ENCODE assay signal across 28 cellular contexts in genomic region chr17:39123627-39124026, GRCh38. TPM values are rescaled to one million over a fixed set of nuclear protein-coding genes. Genes with fewer than 3 reads are reported as not detected.
DNase-seq lines count a peak whose midpoint lies in the region; ATAC-seq, FAIRE-seq and TF ChIP-seq lines count a peak whose summit lies in the region.
"Had no signal": no experiment of that assay in that cellular context is flagged by ENCODE, and none has a peak within 500 bp of the region (broad histone marks: within the 10 kb centered on the region; RNA-seq: fewer than 3 reads in every experiment).

No MANE protein-coding gene starts in this region.

- H3K27me3 Mint-ChIP-seq in effector memory CD8-positive, alpha-beta T cell: no peaks in the 10 kb centered on the region
- H3K27me3 Mint-ChIP-seq: central memory CD8-positive, alpha-beta T cell had no signal

- no peak overlapping the region for H3K4me3 ChIP-seq in bronchial epithelial cell (ENCODE audit: low read depth, low read length)
- H3K4me3 ChIP-seq: transverse colon had no signal

- no peaks in the 10 kb centered on the region for H3K27me3 ChIP-seq in bronchial epithelial cell (ENCODE audit: control insufficient read depth, insufficient read depth, low read length)
- H3K27me3 ChIP-seq: foreskin keratinocyte, transverse colon had no signal

- H3K36me3 ChIP-seq in bronchial epithelial cell (ENCODE audit: control insufficient read depth, insufficient read depth, low read length): no peaks in the 10 kb centered on the region
- H3K36me3 ChIP-seq: transverse colon had no signal

- in situ Hi-C loops in G401 (cut with HindIII; ENCODE audit: low sequenced_read_pairs): no loop called here
- in situ Hi-C loops in KBM-7 (cut with MboI; ENCODE audit: low pct_unique_long_range_greater_than_20kb, low sequenced_read_pairs): no loop called here

- DNase-seq in G401 (ENCODE audit: low spot score): peak; percentile 98
- DNase-seq in NCI-H446 treated with DMSO at 0.1 percent for 48 hours (lab: John Stamatoyannopoulos, UW): peak; percentile 73
- peak; percentile 46 for DNase-seq in bronchial epithelial cell (ENCODE audit: low read depth)
- DNase-seq in medulla oblongata (ENCODE audit: extremely low spot score): peak; percentile 49
- DNase-seq in effector memory CD8-positive, alpha-beta T cell: no peak
- DNase-seq in KBM-7: no peak
- DNase-seq: activated CD4-positive, alpha-beta T cell treated with anti-CD3 and anti-CD28 coated beads for 4 hours; activated naive CD4-positive, alpha-beta T cell treated with anti-CD3 and anti-CD28 coated beads for 36 hours; amniotic stem cell; DND-41; hippocampal formation; NCI-H1436; NCI-H524 treated with DMSO at 0.1 percent for 48 hours; nephron progenitor cell; posterior cingulate gyrus; SK-N-SH; stimulated activated CD8-positive, alpha-beta memory T cell treated with anti-CD3 and anti-CD28 coated beads, Interleukin-4, amount 100 ng/mL, for 48 hours; transverse colon had no signal

- no peak for ATAC-seq in effector memory CD8-positive, alpha-beta T cell (replicated peaks)
- ATAC-seq in HG02884 (IDR thresholded peaks at IDR 0.05; ENCODE audit: unreplicated experiment) (no peak), SK-N-SH treated with all-trans-retinoic acid at 6 μM for 48 hours (no peak)
- ATAC-seq: foreskin keratinocyte had no signal

- TF ChIP-seq CTCF in bronchial epithelial cell (IDR thresholded peaks at IDR 0.05; ENCODE audit: insufficient read depth, low read length, severe bottlenecking): no peak

- peaks cover 2% of the 10 kb centered on the region for H3K36me3 Mint-ChIP-seq in effector memory CD8-positive, alpha-beta T cell (ENCODE audit: insufficient read depth)

- no peak for FAIRE-seq in bronchial epithelial cell (lab: Jason Lieb, UNC)
- FAIRE-seq: GM12891, H54, RCC 7860 had no signal

- H3K4me1 Mint-ChIP-seq in effector memory CD8-positive, alpha-beta T cell (ENCODE audit: low read depth in 2 of 2): peaks cover 1 to 11% of the 10 kb centered on the region in 2 donors
- H3K4me1 Mint-ChIP-seq: nephron progenitor cell had no signal

- no peaks in the 10 kb centered on the region for H3K9me3 Mint-ChIP-seq in effector memory CD8-positive, alpha-beta T cell
- H3K9me3 Mint-ChIP-seq: activated naive CD4-positive, alpha-beta T cell treated with anti-CD3 and anti-CD28 coated beads for 36 hours; central memory CD8-positive, alpha-beta T cell; nephron progenitor cell had no signal

- no peak overlapping the region for H3K27ac Mint-ChIP-seq in effector memory CD8-positive, alpha-beta T cell
- H3K27ac Mint-ChIP-seq: activated naive CD4-positive, alpha-beta T cell treated with anti-CD3 and anti-CD28 coated beads for 36 hours; nephron progenitor cell had no signal

- no peak overlapping the region for H3K4me3 Mint-ChIP-seq in effector memory CD8-positive, alpha-beta T cell
- H3K4me3 Mint-ChIP-seq: activated naive CD4-positive, alpha-beta T cell treated with anti-CD3 and anti-CD28 coated beads for 36 hours; central memory CD8-positive, alpha-beta T cell; nephron progenitor cell had no signal

TF ChIP-seq in SK-N-SH treated with all-trans-retinoic acid at 6 μM for 48 hours, 23 proteins besides CTCF, POLR2A, EP300 and RAD21:
- no peak for TF ChIP-seq CSRNP3 (CRISPR knock-in tag; IDR thresholded peaks at IDR 0.05)
- no peak for TF ChIP-seq ZNF565 (CRISPR knock-in tag; conservative IDR thresholded peaks at IDR 0.05; ENCODE audit: low read depth)
- no peak for TF ChIP-seq TOX (CRISPR knock-in tag; IDR thresholded peaks at IDR 0.05; ENCODE audit: borderline replicate concordance)
- no peak for TF ChIP-seq TCF4 (CRISPR knock-in tag; IDR thresholded peaks at IDR 0.05; ENCODE audit: borderline replicate concordance)
- TF ChIP-seq ZNF70 (CRISPR knock-in tag; IDR thresholded peaks at IDR 0.05): no peak
- no peak for TF ChIP-seq RARB (CRISPR knock-in tag; IDR thresholded peaks at IDR 0.05)
- TF ChIP-seq ZC3H10 (CRISPR knock-in tag; IDR thresholded peaks at IDR 0.05): no peak
- no peak for TF ChIP-seq BACH2 (CRISPR knock-in tag; IDR thresholded peaks at IDR 0.05; ENCODE audit: borderline replicate concordance)

RNA-seq across cellular contexts. Expression of gene PLXDC1, which starts 27.8 kb away (rescaled TPM):
- 1.5 and 4.7 TPM in 2 replicates for total RNA-seq in G401 (2014; rRNA removed; shearing (Covaris generic))
- total RNA-seq in bronchial epithelial cell: under 0.01 TPM in 2 replicates

RNA-seq across cellular contexts. Expression of gene ARL5C, which starts 42.3 kb away (rescaled TPM):
- total RNA-seq in G401 (2014; rRNA removed; shearing (Covaris generic)): not detected in 2 replicates
- not detected in 2 replicates for total RNA-seq in bronchial epithelial cell
- total RNA-seq: activated naive CD4-positive, alpha-beta T cell treated with anti-CD3 and anti-CD28 coated beads for 36 hours; foreskin keratinocyte; liver; mucosa of gallbladder; T-helper 2 cell treated with Interferon-gamma antibody and Interleukin-4, amounts not matched to agents 100 ng/mL and 5 ng/mL, for 36 hours; transverse colon had no signal

Comparison
In these comparisons a context has a peak if more than half of its experiments do, and no peak if none do; other contexts are left out.
1. DNase-seq: peak in G401 (single experiment), NCI-H446 treated with DMSO at 0.1 percent for 48 hours (single experiment), bronchial epithelial cell (single experiment) and medulla oblongata (single experiment); none in effector memory CD8-positive, alpha-beta T cell (0 of 3) and KBM-7 (single experiment).